8 cellular contexts compared by ENCODE assay signal in genomic region chr11:17388609-17389204, GRCh38. TPM values are rescaled to one million over a fixed set of nuclear protein-coding genes. Genes with fewer than 3 reads are reported as not detected.
DNase-seq lines count a peak whose midpoint lies in the region; ATAC-seq and TF ChIP-seq lines count a peak whose summit lies in the region.

Gene KCNJ11 (minus strand): TSS chr11:17388659. CDS start chr11:17388091, 568 bp downstream.

- TF ChIP-seq CTCF in AG04450 (IDR thresholded peaks at IDR 0.05; ENCODE audit: low read depth, low read length), result no peak
- no peak for TF ChIP-seq CTCF in gastrocnemius medialis (IDR thresholded peaks at IDR 0.05 in 4 of 5, conservative IDR thresholded peaks at IDR 0.05 in 1 of 5)

- H3K4me1 ChIP-seq in gastrocnemius medialis, result peaks cover 18 to 34% of the 10 kb centered on the region in 2 donors

- H3K27ac ChIP-seq in AG04450 (ENCODE audit: low read depth, low read length) (no peak within 1 kb of the TSS), gastrocnemius medialis (peak within 1 kb of the TSS; percentile 90 to 98 (median 97))

- peaks cover 25% of the 10 kb centered on the region for H3K27me3 Mint-ChIP-seq in activated CD4-positive, alpha-beta memory T cell treated with anti-CD3 and anti-CD28 coated beads, Interleukin-2, amount 10 ng/mL, durations not matched to agents 7 days and 5 days

- peaks cover 23% of the 10 kb centered on the region for H3K27me3 ChIP-seq in AG04450 (ENCODE audit: control insufficient read depth, insufficient read depth, low read length)
- H3K27me3 ChIP-seq in gastrocnemius medialis, result no peaks in the 10 kb centered on the region

- no peaks in the 10 kb centered on the region for H3K9me3 Mint-ChIP-seq in activated CD4-positive, alpha-beta memory T cell treated with anti-CD3 and anti-CD28 coated beads, Interleukin-2, amount 10 ng/mL, durations not matched to agents 7 days and 5 days

- peaks cover 4% of the 10 kb centered on the region; the same call in 1 of the 2 replicates for H3K9me3 ChIP-seq in AG04450 (ENCODE audit: control insufficient read depth, insufficient read depth, low read length)
- no peaks in the 10 kb centered on the region for H3K9me3 ChIP-seq in gastrocnemius medialis

- H3K4me3 Mint-ChIP-seq in activated CD4-positive, alpha-beta memory T cell treated with anti-CD3 and anti-CD28 coated beads, Interleukin-2, amount 10 ng/mL, durations not matched to agents 7 days and 5 days, result peak within 1 kb of the TSS; percentile 63

- in situ Hi-C loops in gastrocnemius medialis (cut with MboI; ENCODE audit: low sequenced_read_pairs in 4 of 4), result loop anchor here in 2 of 4 donors (10.0 to 25.0 kb wide), 3 partner anchors 86 to 324 kb away; partner anchors contain the start of genes ABCC8 (in 1 of the 2) and MYOD1 (in 1 of the 2)

- intact Hi-C loops in left cardiac atrium (cut with DNase I), result loop anchor here in 1 of 2 donors (5.0 kb wide), 1 partner anchor 114 kb away; no protein-coding TSS in a partner anchor
- intact Hi-C loops in gastrocnemius medialis (cut with DNase I; ENCODE audit: low total_unique reads), result loop anchor here (1.0 to 10.0 kb wide), 4 partner anchors 17 to 409 kb away; no protein-coding TSS in a partner anchor

- TF ChIP-seq POLR2A in gastrocnemius medialis (IDR thresholded peaks at IDR 0.05), result peak; percentile 88 to 91

- no peaks in the 10 kb centered on the region for H3K36me3 Mint-ChIP-seq in activated CD4-positive, alpha-beta memory T cell treated with anti-CD3 and anti-CD28 coated beads, Interleukin-2, amount 10 ng/mL, durations not matched to agents 7 days and 5 days (ENCODE audit: low read depth)

- H3K4me1 Mint-ChIP-seq in activated CD4-positive, alpha-beta memory T cell treated with anti-CD3 and anti-CD28 coated beads, Interleukin-2, amount 10 ng/mL, durations not matched to agents 7 days and 5 days, result peaks cover 12% of the 10 kb centered on the region

- H3K4me3 ChIP-seq in AG04450 (ENCODE audit: low read depth, low read length), result peak within 1 kb of the TSS; percentile 48
- peak within 1 kb of the TSS; percentile 68 to 81 (median 76) for H3K4me3 ChIP-seq in gastrocnemius medialis

- ATAC-seq in GM19023 (IDR thresholded peaks at IDR 0.05; ENCODE audit: unreplicated experiment) (peak; percentile 47), HG03280 (IDR thresholded peaks at IDR 0.05; ENCODE audit: unreplicated experiment) (peak; percentile 39), left cardiac atrium (peak; percentile 20 to 23), gastrocnemius medialis (peak; percentile 28 to 34)

- DNase-seq in AG04450 (ENCODE audit: low read depth, low spot score), result no peak
- no peak for DNase-seq in activated CD4-positive, alpha-beta memory T cell treated with anti-CD3 and anti-CD28 coated beads, Interleukin-2, amount 10 ng/mL, durations not matched to agents 7 days and 5 days
- no peak for DNase-seq in left cardiac atrium
- peak; percentile 38 to 62 for DNase-seq in gastrocnemius medialis
- no peak for DNase-seq in NCI-H2081 treated with DMSO at 0.1 percent for 48 hours (lab: John Stamatoyannopoulos, UW)
- no peak for DNase-seq in NCI-H2029 (lab: John Stamatoyannopoulos, UW)

- CTCF ChIA-PET in AG04450 (lab: Charles Lee), result interaction anchor here (0.8 to 1.3 kb wide), 2 partner anchors 115 to 139 kb away, joined by 7 to 8 read pairs; no protein-coding TSS in a partner anchor
- CTCF ChIA-PET in activated CD4-positive, alpha-beta memory T cell treated with anti-CD3 and anti-CD28 coated beads, Interleukin-2, amount 10 ng/mL, durations not matched to agents 7 days and 5 days (lab: Charles Lee), result interaction anchor here (0.6 to 2.3 kb wide), 11 partner anchors 12 to 141 kb away, joined by 3 to 10 read pairs (median 4); no protein-coding TSS in a partner anchor

- peaks cover 0 to 8% of the 10 kb centered on the region in 2 donors for H3K36me3 ChIP-seq in gastrocnemius medialis

- POLR2A ChIA-PET in AG04450 (lab: Yijun Ruan, JAX), result no interaction called here
- POLR2A ChIA-PET in activated CD4-positive, alpha-beta memory T cell treated with anti-CD3 and anti-CD28 coated beads, Interleukin-2, amount 10 ng/mL, durations not matched to agents 7 days and 5 days (lab: Charles Lee), result no interaction called here

- no peak within 1 kb of the TSS for H3K27ac Mint-ChIP-seq in activated CD4-positive, alpha-beta memory T cell treated with anti-CD3 and anti-CD28 coated beads, Interleukin-2, amount 10 ng/mL, durations not matched to agents 7 days and 5 days

RNA-seq across cellular contexts. Expression of gene KCNJ11, which starts in this region (rescaled TPM):
- not detected in 2 replicates for polyA plus RNA-seq in AG04450 (2011; rRNA removed)
- polyA minus RNA-seq in AG04450 (2011; rRNA and poly(A)+ RNA removed), result not detected in 2 replicates
- total RNA-seq in activated CD4-positive, alpha-beta memory T cell treated with anti-CD3 and anti-CD28 coated beads, Interleukin-2, amount 10 ng/mL, durations not matched to agents 7 days and 5 days, result under 1 TPM; 0.18 to 0.55 TPM
- total RNA-seq in left cardiac atrium (10 to 100 TPM; 11.3 to 21.2 TPM), gastrocnemius medialis (100 to 1,000 TPM; 103 to 182 (median 147) TPM)

Comparison
In these comparisons a context has a peak if more than half of its experiments do, and no peak if none do; other contexts are left out.
1. RNA of gene KCNJ11 (total RNA-seq): 103 to 182 TPM in gastrocnemius medialis and 11.3 to 21.2 TPM in left cardiac atrium; 0.18 to 0.55 TPM in activated CD4-positive, alpha-beta memory T cell treated with anti-CD3 and anti-CD28 coated beads, Interleukin-2, amount 10 ng/mL, durations not matched to agents 7 days and 5 days; every median in the first group is over 4 times any median in the second.
2. RNA of gene KCNJ11 (total RNA-seq): 103 to 182 TPM in gastrocnemius medialis; 11.3 to 21.2 TPM in left cardiac atrium; every median in the first group is over 4 times any median in the second.
3. DNase-seq: peak in gastrocnemius medialis (2 of 2); none in AG04450 (single experiment), activated CD4-positive, alpha-beta memory T cell treated with anti-CD3 and anti-CD28 coated beads, Interleukin-2, amount 10 ng/mL, durations not matched to agents 7 days and 5 days (single experiment), left cardiac atrium (single experiment), NCI-H2081 treated with DMSO at 0.1 percent for 48 hours (single experiment) and NCI-H2029 (single experiment).
4. Peak in every context shown above with its lines, with median percentiles within 50 percentile points of each other: ATAC-seq.